Comparison of ENCODE assay signal across 8 cellular contexts in the genomic region with DNA sequence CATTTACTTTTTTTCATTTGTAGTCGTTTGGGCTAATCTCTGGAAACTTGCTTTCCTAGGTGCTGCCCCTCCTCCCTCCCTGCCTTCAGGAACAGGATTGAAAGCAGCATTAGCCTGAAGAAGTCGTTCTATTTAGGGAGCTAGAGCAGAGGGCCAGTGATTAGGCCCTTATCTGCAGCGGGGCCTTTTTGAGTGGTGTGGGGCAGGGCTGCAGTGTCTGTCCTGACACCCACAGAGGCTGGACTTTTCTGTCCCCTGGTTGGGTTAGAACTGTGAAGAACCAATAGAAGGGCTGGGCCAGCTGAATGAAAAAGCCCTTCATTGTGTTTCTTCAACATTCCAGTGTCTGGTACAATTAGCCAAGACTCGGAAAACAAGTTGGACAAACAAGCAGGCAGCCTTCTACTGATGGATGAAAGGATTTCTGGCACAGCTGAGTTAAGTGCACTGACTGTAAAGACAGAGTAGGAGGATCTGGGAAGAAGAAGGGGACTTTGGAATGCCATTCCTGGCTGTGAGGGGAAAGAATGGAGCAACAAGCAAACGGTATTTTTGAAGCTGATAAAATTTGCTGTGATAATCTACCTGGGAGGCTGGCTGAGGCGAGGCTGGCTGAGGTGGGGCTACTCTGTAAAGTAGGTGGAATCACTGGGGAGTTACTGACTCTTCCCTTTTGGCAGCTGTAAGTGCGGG. TPM values are rescaled to one million over a fixed set of nuclear protein-coding genes. Genes with fewer than 3 reads are reported as not detected.
DNase-seq lines count a peak whose midpoint lies in the region; ATAC-seq and TF ChIP-seq lines count a peak whose summit lies in the region.

No MANE protein-coding gene starts in this region.

- H3K36me3 Mint-ChIP-seq in activated CD8-positive, alpha-beta memory T cell treated with anti-CD3 and anti-CD28 coated beads, Interleukin-2, amount 10 ng/mL, durations not matched to agents 7 days and 5 days: peaks cover 25% of the 10 kb centered on the region

- H3K36me3 ChIP-seq in lower lobe of right lung (no peaks in the 10 kb centered on the region), thyroid gland (no peaks in the 10 kb centered on the region)

- peak overlapping the region; percentile 69 for H3K27ac ChIP-seq in lower lobe of right lung
- H3K27ac ChIP-seq in thyroid gland: peak overlapping the region; percentile 50 to 80 (median 71)

- H3K4me1 ChIP-seq in lower lobe of right lung (peaks cover 68% of the 10 kb centered on the region), thyroid gland (peaks cover 26 to 68% of the 10 kb centered on the region in 2 donors)

- no peak for ATAC-seq in activated CD8-positive, alpha-beta memory T cell treated with anti-CD3 and anti-CD28 coated beads, Interleukin-2, amount 10 ng/mL, durations not matched to agents 7 days and 5 days
- ATAC-seq in lower lobe of right lung: peak; percentile 89 to 90

- intact Hi-C loops in lower lobe of right lung (cut with DNase I): no loop called here
- intact Hi-C loops in thyroid gland (cut with DNase I): no loop called here

- TF ChIP-seq POLR2A in thyroid gland (IDR thresholded peaks at IDR 0.05): peak in 1 of 2 donors; percentile 29

- H3K27me3 Mint-ChIP-seq in activated CD8-positive, alpha-beta memory T cell treated with anti-CD3 and anti-CD28 coated beads, Interleukin-2, amount 10 ng/mL, durations not matched to agents 7 days and 5 days: no peaks in the 10 kb centered on the region

- CTCF ChIA-PET in activated CD8-positive, alpha-beta memory T cell treated with anti-CD3 and anti-CD28 coated beads, Interleukin-2, amount 10 ng/mL, durations not matched to agents 7 days and 5 days (lab: Charles Lee): interaction anchor here (1.3 to 5.6 kb wide), 7 partner anchors 9 to 44 kb away, joined by 4 to 99 read pairs (median 10); a partner anchor contains a TSS

- TF ChIP-seq CTCF in cardiac fibroblast (IDR thresholded peaks at IDR 0.05; ENCODE audit: low read depth, low read length) (no peak), lower lobe of right lung (IDR thresholded peaks at IDR 0.05) (no peak), thyroid gland (IDR thresholded peaks at IDR 0.05) (no peak)

- no peaks in the 10 kb centered on the region for H3K9me3 Mint-ChIP-seq in activated CD8-positive, alpha-beta memory T cell treated with anti-CD3 and anti-CD28 coated beads, Interleukin-2, amount 10 ng/mL, durations not matched to agents 7 days and 5 days (ENCODE audit: low read depth)

- no peak for DNase-seq in activated CD8-positive, alpha-beta memory T cell treated with anti-CD3 and anti-CD28 coated beads, Interleukin-2, amount 10 ng/mL, durations not matched to agents 7 days and 5 days
- no peak for DNase-seq in activated CD8-positive, alpha-beta memory T cell treated with anti-CD3 and anti-CD28 coated beads, Interleukin-2, amount 50 U/mL, for 4 hours
- DNase-seq in cardiac fibroblast (ENCODE audit: low read depth in 2 of 2) (peak; percentile 24 to 65), lower lobe of right lung (peak; percentile 57), thyroid gland (peak; percentile 80 to 84), DMS 273 (lab: John Stamatoyannopoulos, UW; ENCODE audit: unreplicated experiment) (no peak), SW480 (ENCODE audit: low spot score) (no peak)
- no peak for DNase-seq in stimulated activated naive CD4-positive, alpha-beta T cell (lab: John Stamatoyannopoulos, UW)

- H3K9me3 ChIP-seq in lower lobe of right lung (no peaks in the 10 kb centered on the region), thyroid gland (no peaks in the 10 kb centered on the region)

- no peak overlapping the region for H3K4me3 ChIP-seq in cardiac fibroblast (replicated peaks in 1 of 2; ENCODE audit: low read depth in 2 of 2, low read length in 2 of 2)
- no peak overlapping the region for H3K4me3 ChIP-seq in lower lobe of right lung
- no peak overlapping the region for H3K4me3 ChIP-seq in thyroid gland (replicated peaks in 1 of 3)

- H3K27me3 ChIP-seq in lower lobe of right lung (ENCODE audit: low read depth) (no peaks in the 10 kb centered on the region), thyroid gland (no peaks in the 10 kb centered on the region)

- H3K27ac Mint-ChIP-seq in activated CD8-positive, alpha-beta memory T cell treated with anti-CD3 and anti-CD28 coated beads, Interleukin-2, amount 10 ng/mL, durations not matched to agents 7 days and 5 days: peak overlapping the region; percentile 87

- peaks cover 51% of the 10 kb centered on the region for H3K4me1 Mint-ChIP-seq in activated CD8-positive, alpha-beta memory T cell treated with anti-CD3 and anti-CD28 coated beads, Interleukin-2, amount 10 ng/mL, durations not matched to agents 7 days and 5 days

- H3K4me3 Mint-ChIP-seq in activated CD8-positive, alpha-beta memory T cell treated with anti-CD3 and anti-CD28 coated beads, Interleukin-2, amount 10 ng/mL, durations not matched to agents 7 days and 5 days: no peak overlapping the region

- WGBS in thyroid gland, 2 donors: 12 to 17% methylated on average over 6 to 7 of the region's 7 CpGs

RNA-seq across cellular contexts. Expression of a gene that starts 9.7 kb away (rescaled TPM):
- 100 to 1,000 TPM; 319 to 488 TPM for total RNA-seq in activated CD8-positive, alpha-beta memory T cell treated with anti-CD3 and anti-CD28 coated beads, Interleukin-2, amount 10 ng/mL, durations not matched to agents 7 days and 5 days
- 506 TPM for total RNA-seq in lower lobe of right lung
- total RNA-seq in thyroid gland: 100 to 1,000 TPM; 308 to 834 (median 427) TPM

Comparison
In these comparisons a context has a peak if more than half of its experiments do, and no peak if none do; other contexts are left out.
1. DNase-seq: peak in cardiac fibroblast (2 of 2), lower lobe of right lung (single experiment) and thyroid gland (2 of 2); none in activated CD8-positive, alpha-beta memory T cell treated with anti-CD3 and anti-CD28 coated beads, Interleukin-2, amount 10 ng/mL, durations not matched to agents 7 days and 5 days (single experiment), activated CD8-positive, alpha-beta memory T cell treated with anti-CD3 and anti-CD28 coated beads, Interleukin-2, amount 50 U/mL, for 4 hours (single experiment), DMS 273 (single experiment), stimulated activated naive CD4-positive, alpha-beta T cell (0 of 6) and SW480 (single experiment).